In genomic region chr7:121269798-121270197, GRCh38 we compare ENCODE assay signal across 31 cellular contexts. TPM values are rescaled to one million over a fixed set of nuclear protein-coding genes. Genes with fewer than 3 reads are reported as not detected.
"Had no signal": no experiment of that assay in that cellular context is flagged by ENCODE, and none has a peak within 500 bp of the region (broad histone marks: within the 10 kb centered on the region; RNA-seq: fewer than 3 reads in every experiment).

No MANE protein-coding gene starts in this region.

- H3K9me3 ChIP-seq: stomach, suprapubic skin, testis, thoracic aorta, thyroid gland, tibial artery, tibial nerve, transverse colon, upper lobe of left lung, upper lobe of right lung, uterus, vagina had no signal

- FAIRE-seq: urothelium cell line had no signal

- H3K4me3 Mint-ChIP-seq: stimulated activated effector memory CD8-positive, alpha-beta T cell treated with anti-CD3 and anti-CD28 coated beads, Interleukin-12 subunit alpha, Interleukin-12 subunit beta, amount 100 ng/mL, for 72 hours; stimulated activated memory B cell treated with anti-CD40 and anti-IgM and Interleukin-4, amounts not matched to agents 10 μg/mL and 1 μg/mL and 100 μg/mL, for 72 hours; stimulated activated naive B cell treated with anti-CD40 and anti-IgM and Interleukin-4, amounts not matched to agents 10 μg/mL and 1 μg/mL and 100 μg/mL, for 72 hours; stimulated activated naive CD8-positive, alpha-beta T cell treated with anti-CD3 and anti-CD28 coated beads, Interleukin-15, amount 100 ng/mL, for 72 hours; stimulated activated naive CD8-positive, alpha-beta T cell treated with anti-CD3 and anti-CD28 coated beads, Interleukin-15, Interleukin-2, amounts not matched to agents 100 ng/mL and 50 ng/mL, for 24 hours; type B pancreatic cell had no signal

- H3K27ac Mint-ChIP-seq: stimulated activated effector memory CD8-positive, alpha-beta T cell treated with anti-CD3 and anti-CD28 coated beads, Interleukin-12 subunit alpha, Interleukin-12 subunit beta, amount 100 ng/mL, for 72 hours; stimulated activated memory B cell treated with anti-CD40 and anti-IgM and Interleukin-4, amounts not matched to agents 10 μg/mL and 1 μg/mL and 100 μg/mL, for 72 hours; stimulated activated naive B cell treated with anti-CD40 and anti-IgM and Interleukin-4, amounts not matched to agents 10 μg/mL and 1 μg/mL and 100 μg/mL, for 72 hours; stimulated activated naive CD8-positive, alpha-beta T cell treated with anti-CD3 and anti-CD28 coated beads, Interleukin-15, amount 100 ng/mL, for 72 hours; stimulated activated naive CD8-positive, alpha-beta T cell treated with anti-CD3 and anti-CD28 coated beads, Interleukin-15, Interleukin-2, amounts not matched to agents 100 ng/mL and 50 ng/mL, for 24 hours; type B pancreatic cell had no signal

- H3K36me3 ChIP-seq: thyroid gland, transverse colon, upper lobe of left lung, upper lobe of right lung, uterus, vagina had no signal

- H3K27ac ChIP-seq: stomach, suprapubic skin, testis, thoracic aorta, thyroid gland, tibial artery, tibial nerve, transverse colon, upper lobe of left lung, upper lobe of right lung, uterus, vagina had no signal

- ATAC-seq: stimulated activated effector memory CD8-positive, alpha-beta T cell treated with anti-CD3 and anti-CD28 coated beads, Interleukin-12 subunit alpha, Interleukin-12 subunit beta, amount 100 ng/mL, for 72 hours; stimulated activated memory B cell treated with anti-CD40 and anti-IgM and Interleukin-4, amounts not matched to agents 10 μg/mL and 1 μg/mL and 100 μg/mL, for 72 hours; stimulated activated naive B cell treated with anti-CD40 and anti-IgM and Interleukin-4, amounts not matched to agents 10 μg/mL and 1 μg/mL and 100 μg/mL, for 72 hours; stimulated activated naive CD8-positive, alpha-beta T cell treated with anti-CD3 and anti-CD28 coated beads, Interleukin-15, amount 100 ng/mL, for 72 hours; stimulated activated naive CD8-positive, alpha-beta T cell treated with anti-CD3 and anti-CD28 coated beads, Interleukin-15, Interleukin-2, amounts not matched to agents 100 U/mL and 50 U/mL, for 24 hours; upper lobe of right lung had no signal

- H3K36me3 Mint-ChIP-seq: stimulated activated effector memory CD8-positive, alpha-beta T cell treated with anti-CD3 and anti-CD28 coated beads, Interleukin-12 subunit alpha, Interleukin-12 subunit beta, amount 100 ng/mL, for 72 hours had no signal

- H3K4me3 ChIP-seq: stomach, suprapubic skin, testis, thoracic aorta, thyroid gland, tibial artery, tibial nerve, transverse colon, upper lobe of left lung, upper lobe of right lung, uterus, vagina had no signal

- H3K4me1 ChIP-seq: stomach, testis, thyroid gland, tibial artery, tibial nerve, upper lobe of left lung, upper lobe of right lung, uterus had no signal

- H3K9me3 Mint-ChIP-seq: stimulated activated effector memory CD8-positive, alpha-beta T cell treated with anti-CD3 and anti-CD28 coated beads, Interleukin-12 subunit alpha, Interleukin-12 subunit beta, amount 100 ng/mL, for 72 hours; stimulated activated memory B cell treated with anti-CD40 and anti-IgM and Interleukin-4, amounts not matched to agents 10 μg/mL and 1 μg/mL and 100 μg/mL, for 72 hours; stimulated activated naive CD8-positive, alpha-beta T cell treated with anti-CD3 and anti-CD28 coated beads, Interleukin-15, amount 100 ng/mL, for 72 hours; type B pancreatic cell had no signal

- DNase-seq: stimulated activated CD4-positive, alpha-beta T cell treated with anti-CD3 and anti-CD28 coated beads, Interleukin-2, amount 100 ng/mL, for 48 hours; stimulated activated CD4-positive, alpha-beta T cell treated with anti-CD3 and anti-CD28 coated beads, Interleukin-4, amount 100 ng/mL, for 1 hour; stimulated activated CD4-positive, alpha-beta T cell treated with anti-CD3 and anti-CD28 coated beads, Interleukin-4, amount 100 ng/mL, for 24 hours; stimulated activated CD4-positive, alpha-beta T cell treated with anti-CD3 and anti-CD28 coated beads, Interleukin-4, amount 100 ng/mL, for 4 hours; stimulated activated CD8-positive, alpha-beta memory T cell treated with anti-CD3 and anti-CD28 coated beads, Interleukin-4, amount 100 ng/mL, for 48 hours; stimulated activated naive B cell treated with anti-CD40 and anti-IgM and Interleukin-4, amounts not matched to agents 10 μg/mL and 1 μg/mL and 100 μg/mL, for 72 hours; stimulated activated naive CD4-positive, alpha-beta T cell; stimulated activated naive CD4-positive, alpha-beta T cell treated with Interleukin-2 at 50 U/mL for 16 hours; stimulated activated naive CD8-positive, alpha-beta T cell treated with anti-CD3 and anti-CD28 coated beads, Interleukin-15, amount 100 ng/mL, for 72 hours; stimulated activated naive CD8-positive, alpha-beta T cell treated with anti-CD3 and anti-CD28 coated beads, Interleukin-15, Interleukin-2, amounts not matched to agents 100 U/mL and 50 U/mL, for 24 hours; stomach; substantia nigra; testis; thyroid gland; tibial artery; transverse colon; trophoblast cell; upper lobe of left lung; upper lobe of right lung; uterus had no signal

- H3K27me3 Mint-ChIP-seq: stimulated activated memory B cell treated with anti-CD40 and anti-IgM and Interleukin-4, amounts not matched to agents 10 μg/mL and 1 μg/mL and 100 μg/mL, for 72 hours; stimulated activated naive B cell treated with anti-CD40 and anti-IgM and Interleukin-4, amounts not matched to agents 10 μg/mL and 1 μg/mL and 100 μg/mL, for 72 hours; type B pancreatic cell had no signal

- H3K4me1 Mint-ChIP-seq: stimulated activated effector memory CD8-positive, alpha-beta T cell treated with anti-CD3 and anti-CD28 coated beads, Interleukin-12 subunit alpha, Interleukin-12 subunit beta, amount 100 ng/mL, for 72 hours had no signal

- H3K27me3 ChIP-seq: stomach, suprapubic skin, testis, thyroid gland, tibial artery, tibial nerve, transverse colon, upper lobe of left lung, upper lobe of right lung, uterus, vagina had no signal

RNA-seq across cellular contexts. Expression of gene WNT16, which starts 59.0 kb away (rescaled TPM):
- total RNA-seq: subcutaneous adipose tissue, thoracic aorta, thyroid gland, upper lobe of left lung, upper lobe of right lung had no signal
- polyA plus RNA-seq: urinary bladder had no signal
